In the genomic region with DNA sequence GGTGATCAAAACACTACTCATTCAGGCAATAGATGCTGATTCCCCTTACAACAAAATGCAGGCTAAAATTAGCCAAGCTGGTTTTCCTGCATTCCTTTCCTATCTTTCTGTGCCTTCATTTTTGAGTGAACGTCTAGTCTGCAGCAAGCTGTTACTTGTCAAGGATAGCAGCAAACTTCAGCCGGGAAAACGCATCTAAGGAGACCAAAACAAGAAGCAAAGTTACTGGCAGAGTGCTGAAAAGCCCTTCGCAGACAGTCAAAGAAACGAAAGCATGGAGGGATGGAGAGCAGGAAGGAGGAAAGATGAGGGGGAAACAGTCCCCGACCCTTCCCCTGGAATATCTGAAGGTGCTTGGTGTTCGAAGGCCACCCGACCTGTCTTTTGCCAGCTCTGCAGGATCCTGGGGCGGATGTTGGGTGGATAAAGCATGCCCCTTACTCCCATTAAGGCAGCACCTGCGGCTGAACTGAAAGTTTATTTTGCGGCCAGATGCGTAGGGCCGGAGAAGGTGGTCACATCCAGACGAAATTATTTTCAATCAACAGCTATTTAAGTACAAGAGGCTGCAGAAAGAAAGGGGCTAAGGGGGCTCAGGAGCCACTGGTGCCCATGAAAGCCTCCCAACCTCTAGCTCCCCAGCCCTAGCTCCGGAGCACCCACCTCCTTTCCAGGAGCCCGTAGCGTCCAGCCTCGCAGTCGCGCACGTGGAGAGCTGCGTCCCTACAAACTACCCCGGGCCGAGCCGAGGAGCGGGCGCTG, we compare ENCODE assay signal across 8 cellular contexts. TPM values are rescaled to one million over a fixed set of nuclear protein-coding genes. Genes with fewer than 3 reads are reported as not detected.
DNase-seq lines count a peak whose midpoint lies in the region; ATAC-seq and TF ChIP-seq lines count a peak whose summit lies in the region.

No MANE protein-coding gene starts in this region.

- peak; percentile 58 for DNase-seq in DMS53 treated with DMSO at 0.1 percent for 48 hours (lab: John Stamatoyannopoulos, UW; ENCODE audit: unreplicated experiment)
- no peak for DNase-seq in T-helper 17 cell
- no peak for DNase-seq in heart right ventricle
- DNase-seq in renal cortical epithelial cell (ENCODE audit: low read depth): peak; percentile 36
- DNase-seq in epidermal melanocyte (ENCODE audit: insufficient read length, low spot score): no peak
- no peak for DNase-seq in stimulated activated CD4-positive, alpha-beta T cell treated with anti-CD3 and anti-CD28 coated beads, Interleukin-1b, Interleukin-23, amount 100 ng/mL, for 48 hours

- peak overlapping the region; percentile 43 for H3K4me3 Mint-ChIP-seq in T-helper 17 cell

- H3K4me1 ChIP-seq in heart right ventricle: peaks cover 0 to 20% (median 14%) of the 10 kb centered on the region in 9 donors

- H3K27me3 Mint-ChIP-seq in T-helper 17 cell: peaks cover 62% of the 10 kb centered on the region

- intact Hi-C loops in heart right ventricle (cut with DNase I): no loop called here

- H3K36me3 ChIP-seq in heart right ventricle: no peaks in the 10 kb centered on the region

- peaks cover 4% of the 10 kb centered on the region for H3K36me3 Mint-ChIP-seq in T-helper 17 cell (ENCODE audit: low read depth)

- WGBS in heart right ventricle, 2 donors: 1% methylated on average over 27 of the region's 27 CpGs

- peak; percentile 25 for ATAC-seq in HG03066 (IDR thresholded peaks at IDR 0.05; ENCODE audit: low read depth, unreplicated experiment)
- ATAC-seq in T-helper 17 cell: peak; percentile 8
- ATAC-seq in heart right ventricle: peak; percentile 24 to 69 (median 43)
- ATAC-seq in HG03045 (IDR thresholded peaks at IDR 0.05; ENCODE audit: unreplicated experiment): no peak

- no peak for TF ChIP-seq CTCF in heart right ventricle (IDR thresholded peaks at IDR 0.05)

- H3K9me3 ChIP-seq in T-helper 17 cell (ENCODE audit: control insufficient read depth, low read length, poor library complexity, severe bottlenecking) (no peaks in the 10 kb centered on the region), heart right ventricle (no peaks in the 10 kb centered on the region)

- no peak overlapping the region for H3K27ac Mint-ChIP-seq in T-helper 17 cell

- peaks cover 6% of the 10 kb centered on the region for H3K4me1 Mint-ChIP-seq in T-helper 17 cell

- H3K27me3 ChIP-seq in heart right ventricle: peaks cover 0 to 46% (median 8%) of the 10 kb centered on the region in 7 donors

- peak overlapping the region; percentile 38 to 63 (median 55) for H3K4me3 ChIP-seq in heart right ventricle

- H3K27ac ChIP-seq in heart right ventricle: peak overlapping the region in 6 of 10 donors; percentile 6 to 69 (median 48)

RNA-seq across cellular contexts. Expression of a gene that starts 0.5 kb away (rescaled TPM):
- total RNA-seq in T-helper 17 cell (under 1 TPM in 1 of 2 donors, not detected in 1; 0.16 TPM), heart right ventricle (1 to 10 TPM in 7 of 10 donors, under 1 TPM in 3; 0.49 to 2.2 (median 1.3) TPM), renal cortical epithelial cell (6.6 and 16.7 TPM in 2 replicates)
- under 1 TPM; 0.03 to 0.29 TPM for polyA plus RNA-seq in heart right ventricle

Comparison
In these comparisons a context has a peak if more than half of its experiments do, and no peak if none do; other contexts are left out.
1. DNase-seq: peak in DMS53 treated with DMSO at 0.1 percent for 48 hours (single experiment) and renal cortical epithelial cell (single experiment); none in T-helper 17 cell (0 of 3), heart right ventricle (0 of 2), epidermal melanocyte (single experiment) and stimulated activated CD4-positive, alpha-beta T cell treated with anti-CD3 and anti-CD28 coated beads, Interleukin-1b, Interleukin-23, amount 100 ng/mL, for 48 hours (single experiment).